ENCODE assay signal across 30 cellular contexts in the genomic region with DNA sequence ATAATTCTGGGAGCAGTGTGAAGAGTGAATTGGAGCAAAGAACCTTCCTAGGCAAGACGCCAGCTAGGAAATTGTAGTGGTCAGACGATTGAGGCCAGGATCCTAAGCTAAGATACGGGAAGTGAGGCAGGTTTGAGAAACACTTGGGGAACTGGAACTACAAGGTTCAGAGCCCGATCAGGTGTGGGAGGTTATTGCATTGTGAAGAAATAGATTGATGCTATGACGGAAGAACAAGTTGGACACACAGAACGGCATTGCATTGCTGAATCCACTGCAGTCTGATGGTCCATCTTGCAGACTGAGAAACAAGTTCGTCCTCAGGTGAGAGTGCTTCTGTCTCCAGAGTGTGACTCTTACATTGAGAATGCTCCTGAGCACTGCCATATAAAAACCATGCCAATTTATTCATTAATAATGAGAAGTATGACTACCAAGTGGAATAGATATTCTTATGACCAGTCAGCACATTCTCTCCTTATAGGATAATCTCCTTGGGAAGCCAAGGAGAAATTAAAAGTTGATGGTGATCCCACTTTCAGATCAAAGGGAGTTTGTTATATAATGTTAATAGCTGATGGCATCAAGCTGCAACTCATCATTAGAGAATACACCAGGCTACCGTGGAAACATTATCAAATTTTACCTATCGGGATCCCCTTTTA. TPM values are rescaled to one million over a fixed set of nuclear protein-coding genes. Genes with fewer than 3 reads are reported as not detected.
"Had no signal": no experiment of that assay in that cellular context is flagged by ENCODE, and none has a peak within 500 bp of the region (broad histone marks: within the 10 kb centered on the region; RNA-seq: fewer than 3 reads in every experiment).

No MANE protein-coding gene starts in this region.

- H3K4me1 Mint-ChIP-seq: activated naive CD4-positive, alpha-beta T cell treated with anti-CD3 and anti-CD28 coated beads, Interleukin-2, amount 10 ng/mL, durations not matched to agents 7 days and 5 days; activated naive CD8-positive, alpha-beta T cell treated with anti-CD3 and anti-CD28 coated beads, Interleukin-2, amount 10 ng/mL, durations not matched to agents 7 days and 5 days; memory B cell; neural crest cell; stimulated activated naive B cell treated with anti-CD40 and anti-IgM and Interleukin-4, amounts not matched to agents 10 μg/mL and 1 μg/mL and 100 μg/mL, for 72 hours had no signal

- H3K27ac Mint-ChIP-seq: activated CD4-positive, alpha-beta memory T cell treated with anti-CD3 and anti-CD28 coated beads for 36 hours; activated naive CD4-positive, alpha-beta T cell treated with anti-CD3 and anti-CD28 coated beads, Interleukin-2, amount 10 ng/mL, durations not matched to agents 7 days and 5 days; activated naive CD8-positive, alpha-beta T cell treated with anti-CD3 and anti-CD28 coated beads, Interleukin-2, amount 10 ng/mL, durations not matched to agents 7 days and 5 days; activated T-cell treated with anti-CD3 and anti-CD28 coated beads, Interleukin-2, amount 50 U/mL, for 24 hours; endodermal cell; memory B cell; naive thymus-derived CD4-positive, alpha-beta T cell; stimulated activated naive B cell treated with anti-CD40 and anti-IgM and Interleukin-4, amounts not matched to agents 10 μg/mL and 1 μg/mL and 100 μg/mL, for 72 hours had no signal

- H3K4me1 ChIP-seq: gastrocnemius medialis, prostate gland had no signal

- H3K9me3 ChIP-seq: gastrocnemius medialis, pancreas, prostate gland, stomach, tibial artery, vagina had no signal

- H3K27ac ChIP-seq: brain microvascular endothelial cell, gastrocnemius medialis, pancreas, prostate gland, stomach, vagina had no signal

- ATAC-seq: gastrocnemius medialis; left ventricle myocardium superior; naive thymus-derived CD4-positive, alpha-beta T cell; pancreas; stimulated activated naive B cell treated with anti-CD40 and anti-IgM and Interleukin-4, amounts not matched to agents 10 μg/mL and 1 μg/mL and 100 μg/mL, for 72 hours had no signal

- DNase-seq: activated CD4-positive, alpha-beta memory T cell treated with anti-CD3 and anti-CD28 coated beads for 36 hours; activated CD4-positive, alpha-beta T cell treated with anti-CD3 and anti-CD28 coated beads for 48 hours; activated CD4-positive, CD25-positive, alpha-beta regulatory T cell; activated CD8-positive, alpha-beta memory T cell treated with anti-CD3 and anti-CD28 coated beads, Interleukin-2, amount 50 U/mL, for 48 hours; activated gamma-delta T cell; activated naive CD4-positive, alpha-beta T cell treated with anti-CD3 and anti-CD28 coated beads, Interleukin-2, amount 10 ng/mL, durations not matched to agents 7 days and 5 days; activated naive CD8-positive, alpha-beta T cell treated with anti-CD3 and anti-CD28 coated beads, Interleukin-2, amount 10 ng/mL, durations not matched to agents 7 days and 5 days; activated T-cell treated with anti-CD3 and anti-CD28 coated beads, Interleukin-2, amount 50 U/mL, for 24 hours; brain microvascular endothelial cell; central memory CD4-positive, alpha-beta T cell; endodermal cell; gastrocnemius medialis; glutamatergic neuron; left ventricle myocardium superior; midbrain; naive thymus-derived CD4-positive, alpha-beta T cell; nucleus accumbens; pancreas; retina; stimulated activated CD4-positive, alpha-beta T cell treated with anti-CD3 and anti-CD28 coated beads, Interleukin-15, amount 100 ng/mL, for 24 hours; stimulated activated CD4-positive, alpha-beta T cell treated with anti-CD3 and anti-CD28 coated beads, Interleukin-2, amount 100 ng/mL, for 24 hours; stimulated activated naive B cell treated with anti-CD40 and anti-IgM and Interleukin-4, amounts not matched to agents 10 μg/mL and 1 μg/mL and 100 μg/mL, for 72 hours; stomach; tibial artery had no signal

- H3K9me3 Mint-ChIP-seq: activated CD4-positive, alpha-beta memory T cell treated with anti-CD3 and anti-CD28 coated beads for 36 hours; activated naive CD4-positive, alpha-beta T cell treated with anti-CD3 and anti-CD28 coated beads, Interleukin-2, amount 10 ng/mL, durations not matched to agents 7 days and 5 days; activated naive CD8-positive, alpha-beta T cell treated with anti-CD3 and anti-CD28 coated beads, Interleukin-2, amount 10 ng/mL, durations not matched to agents 7 days and 5 days; activated T-cell treated with anti-CD3 and anti-CD28 coated beads, Interleukin-2, amount 50 U/mL, for 24 hours; endodermal cell; memory B cell; neural crest cell; stimulated activated naive B cell treated with anti-CD40 and anti-IgM and Interleukin-4, amounts not matched to agents 10 μg/mL and 1 μg/mL and 100 μg/mL, for 72 hours had no signal

- FAIRE-seq: astrocyte, islet of Langerhans, pancreas had no signal

- H3K4me3 Mint-ChIP-seq: activated CD4-positive, alpha-beta memory T cell treated with anti-CD3 and anti-CD28 coated beads for 36 hours; activated naive CD4-positive, alpha-beta T cell treated with anti-CD3 and anti-CD28 coated beads, Interleukin-2, amount 10 ng/mL, durations not matched to agents 7 days and 5 days; activated naive CD8-positive, alpha-beta T cell treated with anti-CD3 and anti-CD28 coated beads, Interleukin-2, amount 10 ng/mL, durations not matched to agents 7 days and 5 days; activated T-cell treated with anti-CD3 and anti-CD28 coated beads, Interleukin-2, amount 50 U/mL, for 24 hours; endodermal cell; memory B cell; naive thymus-derived CD4-positive, alpha-beta T cell; neural crest cell; stimulated activated naive B cell treated with anti-CD40 and anti-IgM and Interleukin-4, amounts not matched to agents 10 μg/mL and 1 μg/mL and 100 μg/mL, for 72 hours had no signal

- H3K27me3 ChIP-seq: brain microvascular endothelial cell, gastrocnemius medialis, pancreas, stomach, tibial artery, vagina had no signal

- H3K4me3 ChIP-seq: gastrocnemius medialis, pancreas, prostate gland, stomach, tibial artery, vagina had no signal

- H3K36me3 ChIP-seq: gastrocnemius medialis, pancreas, prostate gland, vagina had no signal

- H3K36me3 Mint-ChIP-seq: activated CD4-positive, alpha-beta memory T cell treated with anti-CD3 and anti-CD28 coated beads for 36 hours; activated naive CD4-positive, alpha-beta T cell treated with anti-CD3 and anti-CD28 coated beads, Interleukin-2, amount 10 ng/mL, durations not matched to agents 7 days and 5 days; activated naive CD8-positive, alpha-beta T cell treated with anti-CD3 and anti-CD28 coated beads, Interleukin-2, amount 10 ng/mL, durations not matched to agents 7 days and 5 days; memory B cell; naive thymus-derived CD4-positive, alpha-beta T cell; stimulated activated naive B cell treated with anti-CD40 and anti-IgM and Interleukin-4, amounts not matched to agents 10 μg/mL and 1 μg/mL and 100 μg/mL, for 72 hours had no signal

RNA-seq across cellular contexts. Expression of a gene that starts 30.9 kb away (rescaled TPM):
- total RNA-seq: activated CD4-positive, alpha-beta memory T cell treated with anti-CD3 and anti-CD28 coated beads for 36 hours; naive thymus-derived CD4-positive, alpha-beta T cell had no signal
